Comparison of ENCODE assay signal across 1 cellular context in genomic region chr17:80426671-80427326, GRCh38.
TF ChIP-seq lines count a peak whose summit lies in the region.

No MANE protein-coding gene starts in this region.

TF ChIP-seq in HepG2, 621 proteins besides CTCF, POLR2A, EP300 and RAD21 (continued from another document and continues in another):
- TF ChIP-seq ZNF512B (CRISPR knock-in tag; IDR thresholded peaks at IDR 0.05; ENCODE audit: borderline replicate concordance), result no peak
- TF ChIP-seq ZC3H4 (CRISPR knock-in tag; IDR thresholded peaks at IDR 0.05; ENCODE audit: borderline replicate concordance), result no peak
- TF ChIP-seq RXRA (CRISPR knock-in tag; IDR thresholded peaks at IDR 0.05), result peak; percentile 66; the same call in 1 of the 2 replicates
- peak; percentile 52; the same call in 1 of the 2 replicates for TF ChIP-seq BCL6 (CRISPR knock-in tag; IDR thresholded peaks at IDR 0.05)
- TF ChIP-seq CBX5 (CRISPR knock-in tag; IDR thresholded peaks at IDR 0.05; ENCODE audit: borderline replicate concordance), result peak; percentile 65; the same call in 1 of the 2 replicates
- no peak for TF ChIP-seq NAIF1 (CRISPR knock-in tag; IDR thresholded peaks at IDR 0.05; ENCODE audit: borderline replicate concordance)
- no peak for TF ChIP-seq ATF7 (IDR thresholded peaks at IDR 0.05)
- TF ChIP-seq ATF7 (CRISPR knock-in tag; IDR thresholded peaks at IDR 0.05), result no peak
- TF ChIP-seq ZNF276 (CRISPR knock-in tag; IDR thresholded peaks at IDR 0.05; ENCODE audit: low read depth), result no peak
- TF ChIP-seq ETV5 (CRISPR knock-in tag; IDR thresholded peaks at IDR 0.05; ENCODE audit: borderline replicate concordance), result peak; percentile 73; the same call in 1 of the 2 replicates
- peak; percentile 67; the same call in 1 of the 2 replicates for TF ChIP-seq KDM5B (CRISPR knock-in tag; IDR thresholded peaks at IDR 0.05; ENCODE audit: borderline replicate concordance)
- no peak for TF ChIP-seq ZNF790 (CRISPR knock-in tag; IDR thresholded peaks at IDR 0.05; ENCODE audit: borderline replicate concordance)
- no peak for TF ChIP-seq NFE2 (CRISPR knock-in tag; IDR thresholded peaks at IDR 0.05)
- no peak for TF ChIP-seq RBM39 (IDR thresholded peaks at IDR 0.05; ENCODE audit: low read depth, low read length, poor library complexity, severe bottlenecking)
- no peak for TF ChIP-seq KLF11 (CRISPR knock-in tag; IDR thresholded peaks at IDR 0.05)
- TF ChIP-seq SKI (IDR thresholded peaks at IDR 0.05; ENCODE audit: partially characterized antibody), result no peak
- TF ChIP-seq SYNCRIP (IDR thresholded peaks at IDR 0.05; ENCODE audit: insufficient read depth, low read depth, low read length), result no peak
- no peak for TF ChIP-seq ZNF570 (CRISPR knock-in tag; IDR thresholded peaks at IDR 0.05; ENCODE audit: borderline replicate concordance)
- peak; percentile 75; the same call in 1 of the 2 replicates for TF ChIP-seq REPIN1 (CRISPR knock-in tag; IDR thresholded peaks at IDR 0.05; ENCODE audit: borderline replicate concordance, low read depth)
- TF ChIP-seq HMGXB4 (CRISPR knock-in tag; IDR thresholded peaks at IDR 0.05; ENCODE audit: borderline replicate concordance in 1 of 2, low read depth in 1 of 2), result peak; percentile 75 to 87
- TF ChIP-seq, protein P1, sequence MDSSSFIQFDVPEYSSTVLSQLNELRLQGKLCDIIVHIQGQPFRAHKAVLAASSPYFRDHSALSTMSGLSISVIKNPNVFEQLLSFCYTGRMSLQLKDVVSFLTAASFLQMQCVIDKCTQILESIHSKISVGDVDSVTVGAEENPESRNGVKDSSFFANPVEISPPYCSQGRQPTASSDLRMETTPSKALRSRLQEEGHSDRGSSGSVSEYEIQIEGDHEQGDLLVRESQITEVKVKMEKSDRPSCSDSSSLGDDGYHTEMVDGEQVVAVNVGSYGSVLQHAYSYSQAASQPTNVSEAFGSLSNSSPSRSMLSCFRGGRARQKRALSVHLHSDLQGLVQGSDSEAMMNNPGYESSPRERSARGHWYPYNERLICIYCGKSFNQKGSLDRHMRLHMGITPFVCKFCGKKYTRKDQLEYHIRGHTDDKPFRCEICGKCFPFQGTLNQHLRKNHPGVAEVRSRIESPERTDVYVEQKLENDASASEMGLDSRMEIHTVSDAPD (CRISPR knock-in tag; IDR thresholded peaks at IDR 0.05), result no peak
- peak; percentile 38; the same call in 1 of the 2 replicates for TF ChIP-seq ZNF331 (CRISPR knock-in tag; IDR thresholded peaks at IDR 0.05)
- TF ChIP-seq ETV6 (CRISPR knock-in tag; conservative IDR thresholded peaks at IDR 0.05), result 0 out of 2 replicates have a peak, but pooled peaks have one; percentile 35
- no peak for TF ChIP-seq ZNF446 (CRISPR knock-in tag; IDR thresholded peaks at IDR 0.05)
- TF ChIP-seq SNAPC2 (CRISPR knock-in tag; IDR thresholded peaks at IDR 0.05), result no peak
- TF ChIP-seq NR2C2 (CRISPR knock-in tag; IDR thresholded peaks at IDR 0.05; ENCODE audit: borderline replicate concordance), result no peak
- TF ChIP-seq SNAPC4 (CRISPR knock-in tag; IDR thresholded peaks at IDR 0.05), result no peak
- no peak for TF ChIP-seq JUND (CRISPR knock-in tag; IDR thresholded peaks at IDR 0.05)
- no peak for TF ChIP-seq ZNF207 (IDR thresholded peaks at IDR 0.05; ENCODE audit: borderline replicate concordance)
- TF ChIP-seq PHF20 (CRISPR knock-in tag; IDR thresholded peaks at IDR 0.05), result no peak
- no peak for TF ChIP-seq SOX6 (IDR thresholded peaks at IDR 0.05)
- peak; percentile 48; the same call in 1 of the 2 replicates for TF ChIP-seq SOX6 (CRISPR knock-in tag; IDR thresholded peaks at IDR 0.05)
- TF ChIP-seq MTF1 (CRISPR knock-in tag; IDR thresholded peaks at IDR 0.05), result no peak
- TF ChIP-seq SRSF4 (IDR thresholded peaks at IDR 0.05; ENCODE audit: low read depth, low read length, poor library complexity, severe bottlenecking), result no peak
- TF ChIP-seq ZNF33B (CRISPR knock-in tag; IDR thresholded peaks at IDR 0.05), result peak; percentile 34; the same call in 1 of the 2 replicates
- no peak for TF ChIP-seq TCF12 (IDR thresholded peaks at IDR 0.05)
- no peak for TF ChIP-seq TCF12 (CRISPR knock-in tag; IDR thresholded peaks at IDR 0.05)
- no peak for TF ChIP-seq GFI1 (CRISPR knock-in tag; IDR thresholded peaks at IDR 0.05; ENCODE audit: borderline replicate concordance)
- 0 out of 2 replicates have a peak, but pooled peaks have one; percentile 43 for TF ChIP-seq ZNF776 (CRISPR knock-in tag; IDR thresholded peaks at IDR 0.05)
- no peak for TF ChIP-seq PAXIP1 (CRISPR knock-in tag; conservative IDR thresholded peaks at IDR 0.05)
- TF ChIP-seq MXD3 (CRISPR knock-in tag; IDR thresholded peaks at IDR 0.05), result 0 out of 2 replicates have a peak, but pooled peaks have one; percentile 23
- TF ChIP-seq NR2F2 (IDR thresholded peaks at IDR 0.05; ENCODE audit: borderline replicate concordance, low read depth), result no peak
- TF ChIP-seq ZNF350 (CRISPR knock-in tag; IDR thresholded peaks at IDR 0.05; ENCODE audit: borderline replicate concordance, low read depth), result peak; percentile 78; the same call in 1 of the 2 replicates
- TF ChIP-seq ZNF644 (CRISPR knock-in tag; IDR thresholded peaks at IDR 0.05; ENCODE audit: low read depth), result no peak
- no peak for TF ChIP-seq PLSCR1 (CRISPR knock-in tag; IDR thresholded peaks at IDR 0.05; ENCODE audit: borderline replicate concordance)
- TF ChIP-seq MTA3 (CRISPR knock-in tag; IDR thresholded peaks at IDR 0.05), result no peak
- TF ChIP-seq ZNF780A (CRISPR knock-in tag; IDR thresholded peaks at IDR 0.05), result no peak
- TF ChIP-seq RBFOX2 (IDR thresholded peaks at IDR 0.05; ENCODE audit: low read depth, low read length), result no peak
